In genomic region chr7:104627516-104627915, GRCh38 we compare ENCODE assay signal across 9 cellular contexts.
DNase-seq lines count a peak whose midpoint lies in the region; ATAC-seq, FAIRE-seq and TF ChIP-seq lines count a peak whose summit lies in the region.
"Had no signal": no experiment of that assay in that cellular context is flagged by ENCODE, and none has a peak within 500 bp of the region (broad histone marks: within the 10 kb centered on the region; RNA-seq: fewer than 3 reads in every experiment).

No MANE protein-coding gene starts in this region.

- TF ChIP-seq RAD21 in K562 (CRISPR knock-in tag; conservative IDR thresholded peaks at IDR 0.05 in 1 of 2, IDR thresholded peaks at IDR 0.05 in 1 of 2): no peak

- H3K9me3 ChIP-seq in MM.1S (replicated peaks; ENCODE audit: insufficient read depth, low read length) (no peaks in the 10 kb centered on the region), K562 (replicated peaks; ENCODE audit: control insufficient read depth, insufficient read depth, low read depth, low read length) (no peaks in the 10 kb centered on the region)

- H3K9me3 Mint-ChIP-seq in stimulated activated naive B cell treated with anti-CD40 and anti-IgM and Interleukin-4, amounts not matched to agents 10 μg/mL and 1 μg/mL and 100 μg/mL, for 72 hours: no peaks in the 10 kb centered on the region

- no peaks in the 10 kb centered on the region for H3F3A ChIP-seq in MM.1S (ENCODE audit: insufficient read depth, low read length)

- H3K4me1 Mint-ChIP-seq in stimulated activated naive B cell treated with anti-CD40 and anti-IgM and Interleukin-4, amounts not matched to agents 10 μg/mL and 1 μg/mL and 100 μg/mL, for 72 hours: no peaks in the 10 kb centered on the region

- no TSS peak for BruUV-seq in K562 (replicated peaks; lab: Mats Ljungman, UMichigan)

- DNase-seq in GM04504 (ENCODE audit: low read depth) (peak; percentile 2), MM.1S (peak; percentile 47), K562 (ENCODE audit: extremely low read depth in 1 of 4, low spot score in 3 of 4) (peak in 1 of 4 experiments; percentile 38), medulla oblongata (ENCODE audit: extremely low spot score) (peak; percentile 38), UCSD-AML1 (lab: John Stamatoyannopoulos, UW; ENCODE audit: unreplicated experiment) (no peak), GM19239 (ENCODE audit: insufficient read length, low spot score) (no peak), NCI-H2029 treated with DMSO at 0.1 percent for 48 hours (lab: John Stamatoyannopoulos, UW) (no peak)
- no peak for DNase-seq in stimulated activated naive B cell treated with anti-CD40 and anti-IgM and Interleukin-4, amounts not matched to agents 10 μg/mL and 1 μg/mL and 100 μg/mL, for 72 hours

- H3K4me2 ChIP-seq in MM.1S (ENCODE audit: low read depth, low read length) (no peak overlapping the region), K562 (ENCODE audit: insufficient read depth, low read length) (no peak overlapping the region)
- H3K4me2 ChIP-seq: KMS-11 had no signal

- CTCF ChIA-PET in K562 (lab: Yijun Ruan, JAX; ENCODE audit: low intra/inter-chr PET ratio): no interaction called here

- intact Hi-C loops in K562 (cut with micrococcal nuclease): no loop called here

- POLR2A ChIA-PET in K562 (lab: Yijun Ruan, JAX): no interaction called here

- in situ Hi-C loops in K562 (cut with MboI): no loop called here

- H3K79me2 ChIP-seq in MM.1S (ENCODE audit: low read length): no peaks in the 10 kb centered on the region
- H3K79me2 ChIP-seq in K562 (ENCODE audit: control insufficient read depth, insufficient read depth, low read length): no peaks in the 10 kb centered on the region

- H3K9me1 ChIP-seq in K562 (ENCODE audit: control insufficient read depth, insufficient read depth, low read length): no peaks in the 10 kb centered on the region

- no peak for TF ChIP-seq EP300 in K562 (IDR thresholded peaks at IDR 0.05; ENCODE audit: low read length)

- no peak for ATAC-seq in K562
- ATAC-seq in stimulated activated naive B cell treated with anti-CD40 and anti-IgM and Interleukin-4, amounts not matched to agents 10 μg/mL and 1 μg/mL and 100 μg/mL, for 72 hours (replicated peaks): no peak

- no peaks in the 10 kb centered on the region for H3K27me3 ChIP-seq in MM.1S (replicated peaks; ENCODE audit: insufficient read depth, low read length)
- H3K27me3 ChIP-seq in K562 (ENCODE audit: control insufficient read depth in 2 of 2, insufficient read depth in 2 of 2, low read length in 2 of 2): no peaks in the 10 kb centered on the region

- no peak overlapping the region for H3K27ac Mint-ChIP-seq in stimulated activated naive B cell treated with anti-CD40 and anti-IgM and Interleukin-4, amounts not matched to agents 10 μg/mL and 1 μg/mL and 100 μg/mL, for 72 hours

- no peaks in the 10 kb centered on the region for H3K4me1 ChIP-seq in MM.1S (ENCODE audit: low read length)
- H3K4me1 ChIP-seq in K562 (replicated peaks in 1 of 2; ENCODE audit: control insufficient read depth in 2 of 2, insufficient read depth in 2 of 2, low read length in 2 of 2): no peaks in the 10 kb centered on the region

- H3K36me3 ChIP-seq in MM.1S (replicated peaks; ENCODE audit: insufficient read depth, low read length): no peaks in the 10 kb centered on the region
- H3K36me3 ChIP-seq in K562 (ENCODE audit: control insufficient read depth, insufficient read depth, low read length): no peaks in the 10 kb centered on the region

- 0% methylated on average over 2 of the region's 2 CpGs for WGBS in K562 (ENCODE audit: insufficient coverage, low coverage, missing lambda C conversion rate)

- H3K9me2 ChIP-seq in MM.1S (replicated peaks; ENCODE audit: insufficient read depth, low read length): no peaks in the 10 kb centered on the region

- FAIRE-seq in K562 (lab: Jason Lieb, UNC) (peak; percentile 67), GM19239 (lab: Jason Lieb, UNC) (no peak)

- H2AFZ ChIP-seq in MM.1S (ENCODE audit: low read length) (no peak overlapping the region), K562 (ENCODE audit: low read depth, low read length) (no peak overlapping the region)

- H3K36me3 Mint-ChIP-seq in stimulated activated naive B cell treated with anti-CD40 and anti-IgM and Interleukin-4, amounts not matched to agents 10 μg/mL and 1 μg/mL and 100 μg/mL, for 72 hours: no peaks in the 10 kb centered on the region

- H3K27ac ChIP-seq in MM.1S (ENCODE audit: low read length) (no peak overlapping the region), K562 (ENCODE audit: extremely low read depth, low read depth, low read length) (no peak overlapping the region)
- H3K27ac ChIP-seq: KMS-11 had no signal

- TF ChIP-seq CTCF in MM.1S (IDR thresholded peaks at IDR 0.05; ENCODE audit: low read length): no peak
- TF ChIP-seq CTCF in K562 (IDR thresholded peaks at IDR 0.05 in 2 of 3, conservative IDR thresholded peaks at IDR 0.05 in 1 of 3; ENCODE audit: insufficient read depth in 2 of 3, low read depth in 1 of 3, low read length in 3 of 3): no peak

- no peak overlapping the region for H3K4me3 Mint-ChIP-seq in stimulated activated naive B cell treated with anti-CD40 and anti-IgM and Interleukin-4, amounts not matched to agents 10 μg/mL and 1 μg/mL and 100 μg/mL, for 72 hours

- H4K20me1 ChIP-seq in MM.1S (ENCODE audit: insufficient read depth, low read length) (no peaks in the 10 kb centered on the region), K562 (replicated peaks; ENCODE audit: control insufficient read depth, insufficient read depth, low read length) (no peaks in the 10 kb centered on the region)

- H3K9ac ChIP-seq in MM.1S (ENCODE audit: low read length) (no peak overlapping the region), K562 (ENCODE audit: insufficient read depth in 1 of 2, low read depth in 2 of 2, low read length in 2 of 2) (no peak overlapping the region)
- H3K9ac ChIP-seq: KMS-11 had no signal

- TF ChIP-seq POLR2A in K562 (conservative IDR thresholded peaks at IDR 0.05): no peak

- no peak overlapping the region for H3K4me3 ChIP-seq in MM.1S (ENCODE audit: low read length)
- H3K4me3 ChIP-seq in K562: no peak overlapping the region

- peaks cover 0 to 4% of the 10 kb centered on the region in 2 donors for H3K27me3 Mint-ChIP-seq in stimulated activated naive B cell treated with anti-CD40 and anti-IgM and Interleukin-4, amounts not matched to agents 10 μg/mL and 1 μg/mL and 100 μg/mL, for 72 hours

TF ChIP-seq in K562, 482 proteins besides CTCF, POLR2A, EP300 and RAD21 (continues in another document):
- TF ChIP-seq SMARCE1 (IDR thresholded peaks at IDR 0.05) (no peak), AFF4 (CRISPR knock-in tag; IDR thresholded peaks at IDR 0.05) (no peak)

Comparison
In these comparisons a context has a peak if more than half of its experiments do, and no peak if none do; other contexts are left out.
1. DNase-seq: peak in GM04504 (single experiment), MM.1S (single experiment) and medulla oblongata (single experiment); none in stimulated activated naive B cell treated with anti-CD40 and anti-IgM and Interleukin-4, amounts not matched to agents 10 μg/mL and 1 μg/mL and 100 μg/mL, for 72 hours (single experiment), UCSD-AML1 (single experiment), GM19239 (single experiment) and NCI-H2029 treated with DMSO at 0.1 percent for 48 hours (single experiment).